Comparison of ENCODE assay signal across 2 cellular contexts in the genomic region with DNA sequence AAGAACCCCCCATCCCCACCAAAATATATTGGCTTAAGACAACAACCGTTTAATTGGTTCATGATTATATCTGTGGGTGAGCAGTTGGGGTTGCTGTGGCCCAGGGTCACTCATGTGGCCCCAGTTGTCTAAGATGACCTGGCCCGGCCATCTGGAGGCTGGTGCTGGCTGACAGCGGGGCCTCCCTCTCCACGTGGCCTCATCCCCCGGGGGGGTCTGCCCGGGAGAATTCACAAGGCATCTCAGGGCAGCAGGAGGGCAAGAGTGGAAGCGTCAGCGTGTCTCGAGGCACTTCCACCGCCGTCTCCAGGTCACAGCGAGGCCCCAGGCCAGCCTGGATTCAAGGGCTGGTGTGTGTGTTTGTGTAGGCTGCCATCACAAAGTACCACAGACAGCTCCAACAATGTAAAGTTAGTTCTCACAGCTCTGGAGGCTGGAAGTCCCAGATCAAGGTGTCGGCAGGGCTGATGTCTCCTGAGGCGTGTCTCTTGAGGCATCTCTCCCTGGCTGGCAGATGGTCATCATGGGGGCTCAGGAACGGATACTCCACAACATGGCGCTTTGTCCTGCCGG.
TF ChIP-seq lines count a peak whose summit lies in the region.

No MANE protein-coding gene starts in this region.

TF ChIP-seq in SK-N-SH, 30 proteins besides CTCF, POLR2A, EP300 and RAD21:
- TF ChIP-seq REST (IDR thresholded peaks at IDR 0.05; ENCODE audit: low read depth, low read length): 0 out of 2 replicates have a peak, but pooled peaks have one; percentile 40
- no peak for TF ChIP-seq RCOR1 (IDR thresholded peaks at IDR 0.05; ENCODE audit: low read length)

TF ChIP-seq in SK-N-SH treated with all-trans-retinoic acid at 6 μM for 48 hours, 23 proteins besides CTCF, POLR2A, EP300 and RAD21 (continued from another document):
- no peak for TF ChIP-seq RARB (CRISPR knock-in tag; IDR thresholded peaks at IDR 0.05)
- TF ChIP-seq CSRNP3 (CRISPR knock-in tag; IDR thresholded peaks at IDR 0.05): no peak
- no peak for TF ChIP-seq TOX (CRISPR knock-in tag; IDR thresholded peaks at IDR 0.05; ENCODE audit: borderline replicate concordance)
- TF ChIP-seq ZNF565 (CRISPR knock-in tag; conservative IDR thresholded peaks at IDR 0.05; ENCODE audit: low read depth): no peak
- no peak for TF ChIP-seq ZFP30 (CRISPR knock-in tag; IDR thresholded peaks at IDR 0.05)
- TF ChIP-seq PPARA (CRISPR knock-in tag; IDR thresholded peaks at IDR 0.05; ENCODE audit: borderline replicate concordance): no peak
- no peak for TF ChIP-seq SNAI2 (CRISPR knock-in tag; IDR thresholded peaks at IDR 0.05)
